In genomic region chr1:79353224-79353623, GRCh38 we compare ENCODE assay signal across 8 cellular contexts.
A peak's percentile ranks its signal among the peaks of the same experiment; 100 is the strongest.
DNase-seq lines count a peak whose midpoint lies in the region; ATAC-seq lines count a peak whose summit lies in the region.

No MANE protein-coding gene starts in this region.

- DNase-seq in NCI-H2196 (lab: John Stamatoyannopoulos, UW; ENCODE audit: unreplicated experiment) (peak; percentile 1), NCI-H2196 treated with DMSO at 0.1 percent for 48 hours (lab: John Stamatoyannopoulos, UW; ENCODE audit: unreplicated experiment) (no peak), SW480 (ENCODE audit: low spot score) (peak; percentile 2), iPS-NIHi7 (ENCODE audit: extremely low spot score) (peak; percentile 22), occipital lobe (lab: John Stamatoyannopoulos, UW) (no peak)
- DNase-seq in stimulated activated CD4-positive, alpha-beta T cell treated with anti-CD3 and anti-CD28 coated beads, Interleukin-2, amount 100 ng/mL, for 24 hours = no peak

- peak; percentile 61 for ATAC-seq in HG02884 (IDR thresholded peaks at IDR 0.05; ENCODE audit: unreplicated experiment)
- no peak for ATAC-seq in GM21447 (IDR thresholded peaks at IDR 0.05; ENCODE audit: unreplicated experiment)

Comparison
In these comparisons a context has a peak if more than half of its experiments do, and no peak if none do; other contexts are left out.
1. DNase-seq: peak in NCI-H2196 (single experiment), SW480 (single experiment) and iPS-NIHi7 (single experiment); none in NCI-H2196 treated with DMSO at 0.1 percent for 48 hours (single experiment), occipital lobe (single experiment) and stimulated activated CD4-positive, alpha-beta T cell treated with anti-CD3 and anti-CD28 coated beads, Interleukin-2, amount 100 ng/mL, for 24 hours (0 of 2).